In genomic region chr1:23923592-23924495, GRCh38 we compare ENCODE assay signal across 30 cellular contexts. TPM values are rescaled to one million over a fixed set of nuclear protein-coding genes. Genes with fewer than 3 reads are reported as not detected.
DNase-seq lines count a peak whose midpoint lies in the region; ATAC-seq, FAIRE-seq and TF ChIP-seq lines count a peak whose summit lies in the region.
"Had no signal": no experiment of that assay in that cellular context is flagged by ENCODE, and none has a peak within 500 bp of the region (broad histone marks: within the 10 kb centered on the region; RNA-seq: fewer than 3 reads in every experiment).

No MANE protein-coding gene starts in this region.

- TF ChIP-seq EP300 in A549 (IDR thresholded peaks at IDR 0.05), result no peak

- WGBS in A549 (ENCODE audit: missing lambda C conversion rate), result 69% methylated on average over 8 of the region's 8 CpGs

- no peak for ATAC-seq in A549
- no peak for ATAC-seq in stimulated activated naive CD8-positive, alpha-beta T cell treated with anti-CD3 and anti-CD28 coated beads, Interleukin-15, amount 100 ng/mL, for 72 hours
- ATAC-seq: heart left ventricle; left colon; stimulated activated effector memory CD8-positive, alpha-beta T cell treated with anti-CD3 and anti-CD28 coated beads, Interleukin-12 subunit alpha, Interleukin-12 subunit beta, amount 100 ng/mL, for 72 hours had no signal

- no peak for TF ChIP-seq POLR2A in A549 (IDR thresholded peaks at IDR 0.05; ENCODE audit: low read length)
- no peak for TF ChIP-seq POLR2A in erythroblast (IDR thresholded peaks at IDR 0.05; ENCODE audit: low read length)

- CTCF ChIA-PET in A549 (lab: Yijun Ruan, JAX), result interaction anchor here (0.8 kb wide), 1 partner anchor 10 kb away, joined by 3 read pairs; the partner anchor contains the start of gene CNR2

- H3K4me3 Mint-ChIP-seq in HFFc6, result no peak overlapping the region
- no peak overlapping the region for H3K4me3 Mint-ChIP-seq in T-helper 2 cell treated with Interferon-gamma antibody and Interleukin-4, amounts not matched to agents 5 μg/mL and 100 μg/mL, for 36 hours
- H3K4me3 Mint-ChIP-seq in stimulated activated naive CD8-positive, alpha-beta T cell treated with anti-CD3 and anti-CD28 coated beads, Interleukin-15, amount 100 ng/mL, for 72 hours, result no peak overlapping the region
- H3K4me3 Mint-ChIP-seq: IgD-negative memory B cell; nephron progenitor cell; stimulated activated effector memory CD8-positive, alpha-beta T cell treated with anti-CD3 and anti-CD28 coated beads, Interleukin-12 subunit alpha, Interleukin-12 subunit beta, amount 100 ng/mL, for 72 hours had no signal

- peaks cover 21% of the 10 kb centered on the region for H3K4me1 ChIP-seq in A549

- no peaks in the 10 kb centered on the region for H3K9me3 Mint-ChIP-seq in HFFc6
- H3K9me3 Mint-ChIP-seq in T-helper 2 cell treated with Interferon-gamma antibody and Interleukin-4, amounts not matched to agents 5 μg/mL and 100 μg/mL, for 36 hours, result no peaks in the 10 kb centered on the region
- H3K9me3 Mint-ChIP-seq in stimulated activated naive CD8-positive, alpha-beta T cell treated with anti-CD3 and anti-CD28 coated beads, Interleukin-15, amount 100 ng/mL, for 72 hours, result no peaks in the 10 kb centered on the region
- H3K9me3 Mint-ChIP-seq: IgD-negative memory B cell; nephron progenitor cell; stimulated activated effector memory CD8-positive, alpha-beta T cell treated with anti-CD3 and anti-CD28 coated beads, Interleukin-12 subunit alpha, Interleukin-12 subunit beta, amount 100 ng/mL, for 72 hours had no signal

- H3K4me3 ChIP-seq in A549, result no peak overlapping the region
- H3K4me3 ChIP-seq: heart left ventricle, MG63, skin epidermis, tibial nerve had no signal

- no peak overlapping the region for H3K4me2 ChIP-seq in A549
- H3K4me2 ChIP-seq: SK-N-SH had no signal

- H3K4me1 Mint-ChIP-seq in HFFc6 (ENCODE audit: low read depth), result peaks cover 5% of the 10 kb centered on the region; the same call in 1 of the 2 replicates
- peaks cover 6% of the 10 kb centered on the region for H3K4me1 Mint-ChIP-seq in T-helper 2 cell treated with Interferon-gamma antibody and Interleukin-4, amounts not matched to agents 5 μg/mL and 100 μg/mL, for 36 hours (ENCODE audit: low read depth)
- peaks cover 5% of the 10 kb centered on the region for H3K4me1 Mint-ChIP-seq in stimulated activated naive CD8-positive, alpha-beta T cell treated with anti-CD3 and anti-CD28 coated beads, Interleukin-15, amount 100 ng/mL, for 72 hours
- H3K4me1 Mint-ChIP-seq: nephron progenitor cell; stimulated activated effector memory CD8-positive, alpha-beta T cell treated with anti-CD3 and anti-CD28 coated beads, Interleukin-12 subunit alpha, Interleukin-12 subunit beta, amount 100 ng/mL, for 72 hours had no signal

- H3K27ac Mint-ChIP-seq in HFFc6, result no peak overlapping the region
- no peak overlapping the region for H3K27ac Mint-ChIP-seq in T-helper 2 cell treated with Interferon-gamma antibody and Interleukin-4, amounts not matched to agents 5 μg/mL and 100 μg/mL, for 36 hours
- H3K27ac Mint-ChIP-seq in stimulated activated naive CD8-positive, alpha-beta T cell treated with anti-CD3 and anti-CD28 coated beads, Interleukin-15, amount 100 ng/mL, for 72 hours, result no peak overlapping the region
- H3K27ac Mint-ChIP-seq: nephron progenitor cell; progenitor cell of endocrine pancreas; stimulated activated effector memory CD8-positive, alpha-beta T cell treated with anti-CD3 and anti-CD28 coated beads, Interleukin-12 subunit alpha, Interleukin-12 subunit beta, amount 100 ng/mL, for 72 hours had no signal

- no peaks in the 10 kb centered on the region for H3K36me3 Mint-ChIP-seq in HFFc6 (ENCODE audit: low read depth)
- H3K36me3 Mint-ChIP-seq in T-helper 2 cell treated with Interferon-gamma antibody and Interleukin-4, amounts not matched to agents 5 μg/mL and 100 μg/mL, for 36 hours (ENCODE audit: low read depth), result no peaks in the 10 kb centered on the region
- H3K36me3 Mint-ChIP-seq: IgD-negative memory B cell; stimulated activated effector memory CD8-positive, alpha-beta T cell treated with anti-CD3 and anti-CD28 coated beads, Interleukin-12 subunit alpha, Interleukin-12 subunit beta, amount 100 ng/mL, for 72 hours had no signal

- POLR2A ChIA-PET in A549 (lab: Yijun Ruan, JAX), result no interaction called here

- DNase-seq in A549 (ENCODE audit: low read depth in 1 of 2, low spot score in 1 of 2) (no peak), HFFc6 (peak; percentile 16), fibroblast of peridontal ligament (ENCODE audit: extremely low read depth) (peak; percentile 37), renal cortical epithelial cell (ENCODE audit: low read depth) (peak; percentile 50), NCI-H1417 treated with DMSO at 0.1 percent for 48 hours (lab: John Stamatoyannopoulos, UW) (no peak), erythroblast (lab: John Stamatoyannopoulos, UW) (no peak)
- DNase-seq in T-helper 2 cell treated with Interferon-gamma antibody and Interleukin-4, amounts not matched to agents 5 μg/mL and 100 μg/mL, for 36 hours (ENCODE audit: low spot score), result no peak
- DNase-seq in stimulated activated naive CD8-positive, alpha-beta T cell treated with anti-CD3 and anti-CD28 coated beads, Interleukin-15, amount 100 ng/mL, for 72 hours, result no peak
- DNase-seq: activated CD4-positive, alpha-beta T cell treated with anti-CD3 and anti-CD28 coated beads, Interleukin-2, amount 50 U/mL, for 4 hours; activated CD8-positive, alpha-beta memory T cell treated with anti-CD3 and anti-CD28 coated beads, Interleukin-2, amount 50 U/mL, for 48 hours; brain microvascular endothelial cell; Calu3; H7; left colon; MG63; NCI-H146; NCI-H2171 treated with DMSO at 0.1 percent for 48 hours; NCI-H526 treated with DMSO at 0.1 percent for 48 hours; nephron progenitor cell; SK-N-SH; stimulated activated CD4-positive, alpha-beta T cell treated with anti-CD3 and anti-CD28 coated beads, Interleukin-1b, Interleukin-23, amount 100 ng/mL, for 48 hours had no signal

- TF ChIP-seq CTCF in A549 (IDR thresholded peaks at IDR 0.05) (no peak), HFFc6 (IDR thresholded peaks at IDR 0.05) (no peak)

- H3K9me3 ChIP-seq in A549, result no peaks in the 10 kb centered on the region
- H3K9me3 ChIP-seq: heart left ventricle, MG63, SK-N-SH, tibial nerve had no signal

- no peak overlapping the region for H3K27ac ChIP-seq in A549
- H3K27ac ChIP-seq: brain microvascular endothelial cell, C4-2B, heart left ventricle, RWPE1, tibial nerve had no signal

- TF ChIP-seq RAD21 in A549 (conservative IDR thresholded peaks at IDR 0.05 in 1 of 2, IDR thresholded peaks at IDR 0.05 in 1 of 2), result no peak

- FAIRE-seq in A549 (lab: Jason Lieb, UNC), result no peak
- FAIRE-seq: A204.1 had no signal

- peaks cover 18% of the 10 kb centered on the region for H3K27me3 Mint-ChIP-seq in HFFc6 (ENCODE audit: insufficient read depth)
- peaks cover 5% of the 10 kb centered on the region for H3K27me3 Mint-ChIP-seq in T-helper 2 cell treated with Interferon-gamma antibody and Interleukin-4, amounts not matched to agents 5 μg/mL and 100 μg/mL, for 36 hours (ENCODE audit: low read depth)
- no peaks in the 10 kb centered on the region for H3K27me3 Mint-ChIP-seq in stimulated activated naive CD8-positive, alpha-beta T cell treated with anti-CD3 and anti-CD28 coated beads, Interleukin-15, amount 100 ng/mL, for 72 hours
- H3K27me3 Mint-ChIP-seq: IgD-negative memory B cell had no signal

TF ChIP-seq in A549, 52 proteins besides CTCF, POLR2A, EP300 and RAD21:
- TF ChIP-seq ZFP36 (IDR thresholded peaks at IDR 0.05; ENCODE audit: borderline replicate concordance, partially characterized antibody) (peak; percentile 28), EHMT2 (IDR thresholded peaks at IDR 0.05; ENCODE audit: low read depth) (no peak), FOXS1 (CRISPR knock-in tag; IDR thresholded peaks at IDR 0.05) (no peak)

RNA-seq across cellular contexts. Expression of gene CNR2, which starts 10.7 kb away (rescaled TPM):
- not detected in 2 replicates for polyA plus RNA-seq in A549 (2011; rRNA removed)
- polyA plus RNA-seq in A549 (2012; cell fraction: cytosol; rRNA removed), result not detected in 2 replicates
- not detected in 2 replicates for polyA plus RNA-seq in A549 (2012; cell fraction: nucleus; rRNA removed)
- polyA plus RNA-seq in A549 (2017; fragmentation: RNase III; extraction: RNeasy Plus Mini Kit Qiagen cat#74134 plus additional on column Dnase treatment), result not detected in 3 replicates
- not detected in 2 replicates for polyA minus RNA-seq in A549 (2011; rRNA and poly(A)+ RNA removed)
- not detected for total RNA-seq in HFFc6 (2021; fragmentation: NEBNext Ultra II Directional; extraction: Animal tissue kit (Norgen Biotek cat#: 25700))
- total RNA-seq in renal cortical epithelial cell, result not detected in 2 replicates
- total RNA-seq: Calu3, H7, progenitor cell of endocrine pancreas, tibial nerve had no signal
- polyA plus RNA-seq: SK-N-SH had no signal

RNA-seq across cellular contexts. Expression of gene PNRC2, which starts 35.8 kb away (rescaled TPM):
- polyA plus RNA-seq in A549 (2011; rRNA removed) (38.1 and 106 TPM in 2 replicates), A549 (2017; fragmentation: RNase III; extraction: RNeasy Plus Mini Kit Qiagen cat#74134 plus additional on column Dnase treatment) (34.4 to 37.5 TPM (median 36.1 TPM) in 3 replicates)
- 16.8 and 21.2 TPM in 2 replicates for polyA plus RNA-seq in A549 (2012; cell fraction: cytosol; rRNA removed)
- 12.3 and 16.1 TPM in 2 replicates for polyA plus RNA-seq in A549 (2012; cell fraction: nucleus; rRNA removed)
- polyA minus RNA-seq in A549 (2011; rRNA and poly(A)+ RNA removed), result 41.1 and 125 TPM in 2 replicates
- total RNA-seq in HFFc6 (2021; fragmentation: NEBNext Ultra II Directional; extraction: Animal tissue kit (Norgen Biotek cat#: 25700)), result 10 to 100 TPM; 59.5 to 76.4 (median 64.0) TPM
- 212 and 277 TPM in 2 replicates for total RNA-seq in renal cortical epithelial cell

RNA-seq across cellular contexts. Expression of gene FUCA1, which starts 55.8 kb away (rescaled TPM):
- polyA plus RNA-seq in A549 (2011; rRNA removed) (14.8 and 16.1 TPM in 2 replicates), A549 (2017; fragmentation: RNase III; extraction: RNeasy Plus Mini Kit Qiagen cat#74134 plus additional on column Dnase treatment) (9.0 to 10.8 TPM (median 9.7 TPM) in 3 replicates)
- polyA plus RNA-seq in A549 (2012; cell fraction: cytosol; rRNA removed), result 4.0 and 5.0 TPM in 2 replicates
- polyA plus RNA-seq in A549 (2012; cell fraction: nucleus; rRNA removed), result 4.9 and 5.1 TPM in 2 replicates
- 3.6 and 3.8 TPM in 2 replicates for polyA minus RNA-seq in A549 (2011; rRNA and poly(A)+ RNA removed)
- 1 to 10 TPM; 4.1 to 6.7 (median 5.8) TPM for total RNA-seq in HFFc6 (2021; fragmentation: NEBNext Ultra II Directional; extraction: Animal tissue kit (Norgen Biotek cat#: 25700))
- 153 and 245 TPM in 2 replicates for total RNA-seq in renal cortical epithelial cell

RNA-seq across cellular contexts. Expression of gene SRSF10, which starts 56.3 kb away (rescaled TPM):
- polyA plus RNA-seq in A549 (2011; rRNA removed) (119 and 180 TPM in 2 replicates), A549 (2017; fragmentation: RNase III; extraction: RNeasy Plus Mini Kit Qiagen cat#74134 plus additional on column Dnase treatment) (140 to 141 TPM (median 141 TPM) in 3 replicates)
- 79.7 and 102 TPM in 2 replicates for polyA plus RNA-seq in A549 (2012; cell fraction: cytosol; rRNA removed)
- polyA plus RNA-seq in A549 (2012; cell fraction: nucleus; rRNA removed), result 74.1 and 125 TPM in 2 replicates
- polyA minus RNA-seq in A549 (2011; rRNA and poly(A)+ RNA removed), result 52.7 and 59.3 TPM in 2 replicates
- 100 to 1,000 TPM in 1 of 6 experiments, 10 to 100 TPM in 5; 84.5 to 100 (median 94.8) TPM for total RNA-seq in HFFc6 (2021; fragmentation: NEBNext Ultra II Directional; extraction: Animal tissue kit (Norgen Biotek cat#: 25700))
- 87.5 and 132 TPM in 2 replicates for total RNA-seq in renal cortical epithelial cell

Comparison
In these comparisons a context has a peak if more than half of its experiments do, and no peak if none do; other contexts are left out.
1. DNase-seq: peak in HFFc6 (single experiment), fibroblast of peridontal ligament (single experiment) and renal cortical epithelial cell (single experiment); none in A549 (0 of 2), T-helper 2 cell treated with Interferon-gamma antibody and Interleukin-4, amounts not matched to agents 5 μg/mL and 100 μg/mL, for 36 hours (single experiment), NCI-H1417 treated with DMSO at 0.1 percent for 48 hours (single experiment), erythroblast (0 of 2) and stimulated activated naive CD8-positive, alpha-beta T cell treated with anti-CD3 and anti-CD28 coated beads, Interleukin-15, amount 100 ng/mL, for 72 hours (0 of 2).
2. RNA of gene FUCA1, which starts 55.8 kb away (total RNA-seq): 153 to 245 TPM in renal cortical epithelial cell; 4.1 to 6.7 TPM in HFFc6; every median in the first group is over 10 times any median in the second.